In the genomic region with DNA sequence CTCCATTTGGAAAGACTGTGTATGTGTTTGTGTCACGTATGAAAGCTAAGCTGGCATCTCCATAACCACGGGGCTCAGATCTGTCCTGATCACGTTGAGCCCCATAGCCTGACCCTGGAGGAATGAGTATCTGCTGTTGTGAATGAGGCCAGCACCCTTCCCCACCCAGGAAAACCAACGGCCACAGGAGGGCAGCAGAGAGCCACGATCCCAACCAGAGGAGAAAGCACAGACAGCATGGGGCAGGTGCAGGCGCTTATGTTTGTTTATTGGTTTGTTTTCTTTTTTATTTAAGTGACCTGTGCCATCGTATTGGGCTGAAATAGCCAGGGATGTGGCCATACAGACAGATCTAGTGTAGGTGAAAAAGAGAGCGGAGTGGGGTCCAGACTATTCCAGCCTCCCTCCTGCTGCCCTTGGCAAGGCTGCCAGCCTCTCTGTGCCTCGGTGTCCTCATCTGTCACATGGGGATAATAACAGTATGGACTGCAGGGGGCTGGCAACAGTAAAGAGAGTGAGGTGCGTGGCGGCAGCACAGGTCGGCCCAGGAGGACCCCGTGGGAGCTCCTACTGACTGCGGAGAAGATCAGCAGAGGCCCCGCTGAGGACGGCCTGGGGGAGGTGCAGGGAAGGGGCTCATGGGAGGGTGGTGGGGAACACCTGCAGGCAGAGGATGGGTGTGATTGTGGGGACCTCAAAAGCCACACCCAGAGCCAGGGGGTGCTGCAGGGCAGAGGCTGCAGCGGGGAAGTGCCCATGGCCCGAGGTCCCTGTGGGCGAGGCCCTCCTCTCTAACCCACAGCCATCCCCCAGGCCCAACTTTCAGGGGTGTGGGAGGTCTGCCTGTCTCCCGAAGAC, we compare ENCODE assay signal across 9 cellular contexts. TPM values are rescaled to one million over a fixed set of nuclear protein-coding genes. Genes with fewer than 3 reads are reported as not detected.
A peak's percentile ranks its signal among the peaks of the same experiment; 100 is the strongest.
DNase-seq lines count a peak whose midpoint lies in the region; TF ChIP-seq lines count a peak whose summit lies in the region.
"Had no signal": no experiment of that assay in that cellular context is flagged by ENCODE, and none has a peak within 500 bp of the region (broad histone marks: within the 10 kb centered on the region; RNA-seq: fewer than 3 reads in every experiment).

No MANE protein-coding gene starts in this region.

- no peak overlapping the region for H3K23ac ChIP-seq in H9 (ENCODE audit: insufficient read length, low read depth, low read length)
- H3K23ac ChIP-seq in trophoblast cell (ENCODE audit: low read length): no peak overlapping the region

- H3K36me3 Mint-ChIP-seq in H9 (ENCODE audit: insufficient read depth in 1 of 3, low read depth in 3 of 3) (no peaks in the 10 kb centered on the region; a peak in 1 of 7 replicates), type B pancreatic cell (no peaks in the 10 kb centered on the region)

- no peak overlapping the region for H3K9ac ChIP-seq in H9 (ENCODE audit: extremely low read depth, insufficient read length, low read length)
- H3K9ac ChIP-seq in trophoblast cell (ENCODE audit: low read length): no peak overlapping the region

- H3K27me3 Mint-ChIP-seq in H9 (ENCODE audit: low read depth) (peaks cover 39% of the 10 kb centered on the region), type B pancreatic cell (peaks cover 68% of the 10 kb centered on the region)

- H2BK120ac ChIP-seq in H9 (ENCODE audit: low read depth, low read length, poor library complexity, severe bottlenecking) (no peak overlapping the region), trophoblast cell (ENCODE audit: insufficient read depth, low read length, poor library complexity) (no peak overlapping the region)

- H3K27ac ChIP-seq in H9 (ENCODE audit: insufficient read length, low read depth, low read length): no peak overlapping the region
- H3K27ac ChIP-seq in SJSA1: no peak overlapping the region
- no peak overlapping the region for H3K27ac ChIP-seq in trophoblast cell (ENCODE audit: low read depth, low read length)

- DNase-seq in G401 (ENCODE audit: low spot score) (peak; percentile 91), H9 (peak; percentile 90), M059J (ENCODE audit: low read depth) (peak; percentile 79), SJSA1 (ENCODE audit: low read depth in 1 of 2, low spot score in 2 of 2) (peak; percentile 82 to 88), activated gamma-delta T cell treated with Interleukin-2 at 50 U/mL for 16 hours (peak; percentile 91), germinal center (ENCODE audit: low spot score) (peak; percentile 89), trophoblast cell (peak; percentile 81 to 94), type B pancreatic cell (ENCODE audit: extremely low spot score, unreplicated experiment) (peak; percentile 89)

- H3T11ph ChIP-seq in H9 (ENCODE audit: low read length): no peak overlapping the region

- H3K36me3 ChIP-seq in SJSA1 (no peaks in the 10 kb centered on the region), trophoblast cell (ENCODE audit: control insufficient read depth in 1 of 2, insufficient read depth in 2 of 2, low read length in 2 of 2) (no peaks in the 10 kb centered on the region)

- WGBS in H9 (ENCODE audit: extremely low coverage, insufficient read length, low lambda C conversion rate): no CpG with 5 or more reads among the region's 20 CpGs
- WGBS in trophoblast cell (ENCODE audit: extremely low coverage, insufficient coverage, insufficient read length): no CpG with 5 or more reads among the region's 20 CpGs

- no peak overlapping the region for H2BK20ac ChIP-seq in H9 (ENCODE audit: low read depth, low read length, poor library complexity, severe bottlenecking)

- H4K8ac ChIP-seq in H9 (replicated peaks; ENCODE audit: insufficient read length, low read depth, low read length): no peak overlapping the region
- no peak overlapping the region for H4K8ac ChIP-seq in trophoblast cell (ENCODE audit: low read depth, low read length)

- H3K4me3 ChIP-seq in SJSA1: no peak overlapping the region
- H3K4me3 ChIP-seq in trophoblast cell (ENCODE audit: low read depth, low read length): no peak overlapping the region

- H3K14ac ChIP-seq in H9 (ENCODE audit: insufficient read depth, low read length): 0 out of 2 replicates have a peak overlapping the region, but pooled peaks have one; percentile 21
- H3K14ac ChIP-seq in trophoblast cell (ENCODE audit: low read length): no peak overlapping the region

- H2BK5ac ChIP-seq in H9 (ENCODE audit: insufficient read length, low read length) (no peak overlapping the region), trophoblast cell (ENCODE audit: low read depth, low read length, poor library complexity) (no peak overlapping the region)

- no peaks in the 10 kb centered on the region for H3K79me1 ChIP-seq in H9 (ENCODE audit: insufficient read depth, low read depth, low read length, poor library complexity, severe bottlenecking)
- H3K79me1 ChIP-seq in trophoblast cell (ENCODE audit: low read length): no peaks in the 10 kb centered on the region

- no peaks in the 10 kb centered on the region; a peak in 4 of 5 replicates for H3K9me3 Mint-ChIP-seq in H9
- H3K9me3 Mint-ChIP-seq in type B pancreatic cell: no peaks in the 10 kb centered on the region

- H3K27ac Mint-ChIP-seq in H9 (peak overlapping the region; percentile 68 to 93 (median 81); a peak in 5 of 7 replicates), type B pancreatic cell (peak overlapping the region; percentile 87)

- H2AK5ac ChIP-seq in H9 (ENCODE audit: insufficient read length, low read length) (no peak overlapping the region), trophoblast cell (ENCODE audit: low read length) (no peak overlapping the region)

- no peak overlapping the region for H2BK15ac ChIP-seq in H9 (ENCODE audit: low read depth, low read length)

- no peak overlapping the region for H2BK12ac ChIP-seq in H9 (ENCODE audit: insufficient read length, low read depth, low read length)
- H2BK12ac ChIP-seq in trophoblast cell (ENCODE audit: low read length): no peak overlapping the region

- no peak overlapping the region for H2AFZ ChIP-seq in H9 (ENCODE audit: low read length)
- no peak overlapping the region for H2AFZ ChIP-seq in trophoblast cell (ENCODE audit: insufficient read depth, low read length, poor library complexity)

- H3K27me3 ChIP-seq in H9 (ENCODE audit: insufficient read depth, low read length) (no peaks in the 10 kb centered on the region), SJSA1 (replicated peaks) (peaks cover 13% of the 10 kb centered on the region), trophoblast cell (ENCODE audit: insufficient read depth, low read length) (no peaks in the 10 kb centered on the region)

- in situ Hi-C loops in G401 (cut with HindIII; ENCODE audit: low sequenced_read_pairs): no loop called here

- H3K4me2 ChIP-seq in H9 (ENCODE audit: insufficient read depth, insufficient read length, low read length) (no peak overlapping the region), trophoblast cell (ENCODE audit: low read length) (no peak overlapping the region)

- no peak overlapping the region for H4K5ac ChIP-seq in H9 (ENCODE audit: insufficient read length, low read depth, low read length)

- no peak overlapping the region for H3K56ac ChIP-seq in H9 (ENCODE audit: insufficient read length, low read depth, low read length)

- H3K9me3 ChIP-seq in H9 (ENCODE audit: control insufficient read depth, low read depth, low read length) (no peaks in the 10 kb centered on the region), SJSA1 (replicated peaks) (no peaks in the 10 kb centered on the region), trophoblast cell (ENCODE audit: insufficient read depth, low read depth, low read length) (peaks cover 2% of the 10 kb centered on the region)

- H3K4me3 Mint-ChIP-seq in H9: peak overlapping the region; percentile 7 to 9; a peak in 4 of 5 replicates
- peak overlapping the region; percentile 81 for H3K4me3 Mint-ChIP-seq in type B pancreatic cell

- no peak overlapping the region for H4K12ac ChIP-seq in trophoblast cell (ENCODE audit: low read depth, low read length)

- TF ChIP-seq CTCF in H9 (conservative IDR thresholded peaks at IDR 0.05) (peak; percentile 88), type B pancreatic cell (conservative IDR thresholded peaks at IDR 0.05) (peak; percentile 91)

- no peaks in the 10 kb centered on the region for H3K4me1 ChIP-seq in H9 (ENCODE audit: insufficient read depth, low read length)
- peaks cover 5% of the 10 kb centered on the region for H3K4me1 ChIP-seq in SJSA1 (replicated peaks)
- peaks cover 2 to 5% of the 10 kb centered on the region in 2 experiments for H3K4me1 ChIP-seq in trophoblast cell (ENCODE audit: control insufficient read depth in 1 of 2, insufficient read depth in 2 of 2, low read length in 2 of 2)

- H4K20me1 ChIP-seq in H9 (ENCODE audit: control insufficient read depth, insufficient read depth, insufficient read length): no peaks in the 10 kb centered on the region

- H4K91ac ChIP-seq in H9 (ENCODE audit: insufficient read length, low read depth, low read length): no peak overlapping the region
- H4K91ac ChIP-seq in trophoblast cell (ENCODE audit: low read depth, low read length): no peak overlapping the region

- H3K4me1 Mint-ChIP-seq in H9 (peaks cover 17 to 28% of the 10 kb centered on the region in 2 experiments), type B pancreatic cell (ENCODE audit: unreplicated experiment) (peaks cover 12% of the 10 kb centered on the region)

- H3K4ac ChIP-seq in H9 (ENCODE audit: low read depth, low read length) (no peak overlapping the region), trophoblast cell (ENCODE audit: low read depth, low read length) (no peak overlapping the region)

- peaks cover 8% of the 10 kb centered on the region for H3K23me2 ChIP-seq in H9 (ENCODE audit: insufficient read length, low read depth, low read length, poor library complexity, severe bottlenecking)

- H3K79me2 ChIP-seq in H9 (ENCODE audit: insufficient read depth, low read length): no peaks in the 10 kb centered on the region
- no peaks in the 10 kb centered on the region for H3K79me2 ChIP-seq in trophoblast cell (ENCODE audit: control insufficient read depth, insufficient read depth, low read length, poor library complexity)

- H3K18ac ChIP-seq in H9 (ENCODE audit: insufficient read length, low read depth, low read length) (peak overlapping the region; percentile 91), trophoblast cell (ENCODE audit: low read length) (no peak overlapping the region)

RNA-seq across cellular contexts. Expression of gene OR2V2, which starts 12.1 kb away (rescaled TPM):
- total RNA-seq in G401 (2014; rRNA removed; shearing (Covaris generic)): not detected in 2 replicates
- total RNA-seq in H9 (2021): not detected in 2 replicates
- total RNA-seq in M059J (2014; rRNA removed; shearing (Covaris generic)): not detected in 2 replicates
- not detected in 2 replicates for total RNA-seq in SJSA1 (2014; rRNA removed; shearing (Covaris generic))
- polyA plus RNA-seq in trophoblast cell (2013): 0.04 TPM in 2 replicates
- not detected in 2 replicates for total RNA-seq in type B pancreatic cell (ENCODE audit: low replicate concordance)
- total RNA-seq: subcutaneous adipose tissue had no signal

RNA-seq across cellular contexts. Expression of gene OR2V1, which starts 28.5 kb away (rescaled TPM):
- total RNA-seq in G401 (2014; rRNA removed; shearing (Covaris generic)): not detected in 2 replicates
- total RNA-seq in H9 (2021) (not detected in 2 replicates), type B pancreatic cell (ENCODE audit: low replicate concordance) (not detected in 2 replicates)
- not detected in 2 replicates for total RNA-seq in M059J (2014; rRNA removed; shearing (Covaris generic))
- not detected in 2 replicates for total RNA-seq in SJSA1 (2014; rRNA removed; shearing (Covaris generic))
- polyA plus RNA-seq in trophoblast cell (2013): not detected in 2 replicates
- total RNA-seq: subcutaneous adipose tissue had no signal

RNA-seq across cellular contexts. Expression of gene TRIM7, which starts 45.5 kb away (rescaled TPM):
- 3.9 and 5.1 TPM in 2 replicates for total RNA-seq in G401 (2014; rRNA removed; shearing (Covaris generic))
- not detected in 2 replicates for total RNA-seq in H9 (2021)
- total RNA-seq in M059J (2014; rRNA removed; shearing (Covaris generic)): 1.6 and 3.2 TPM in 2 replicates
- 28.0 and 45.2 TPM in 2 replicates for total RNA-seq in SJSA1 (2014; rRNA removed; shearing (Covaris generic))
- 0.04 and 0.07 TPM in 2 replicates for polyA plus RNA-seq in trophoblast cell (2013)
- total RNA-seq in type B pancreatic cell (ENCODE audit: low replicate concordance): 0.58 and 0.76 TPM in 2 replicates
